In genomic region chr5:53019320-53019719, GRCh38 we compare ENCODE assay signal across 1 cellular context.
A peak's percentile ranks its signal among the peaks of the same experiment; 100 is the strongest.
TF ChIP-seq lines count a peak whose summit lies in the region.

No MANE protein-coding gene starts in this region.

TF ChIP-seq in K562, 482 proteins besides CTCF, POLR2A, EP300 and RAD21 (continued from another document):
- TF ChIP-seq ZBTB40 (IDR thresholded peaks at IDR 0.05) (no peak), ZBTB40 (CRISPR knock-in tag; IDR thresholded peaks at IDR 0.05) (no peak), HMBOX1 (IDR thresholded peaks at IDR 0.05) (no peak), KLF13 (tag; IDR thresholded peaks at IDR 0.05; ENCODE audit: borderline replicate concordance, low read depth) (no peak), NFIC (IDR thresholded peaks at IDR 0.05) (no peak), E2F5 (CRISPR knock-in tag; IDR thresholded peaks at IDR 0.05) (no peak), SREBF2 (CRISPR knock-in tag; IDR thresholded peaks at IDR 0.05) (no peak), THRB (CRISPR knock-in tag; conservative IDR thresholded peaks at IDR 0.05) (no peak), ZNF384 (IDR thresholded peaks at IDR 0.05; ENCODE audit: low read depth, low read length) (no peak), FOXA3 (CRISPR knock-in tag; conservative IDR thresholded peaks at IDR 0.05 in 1 of 2, IDR thresholded peaks at IDR 0.05 in 1 of 2) (peak in 1 of 2 experiments; percentile 78; a peak in 2 of 4 replicates), BRCA1 (IDR thresholded peaks at IDR 0.05) (no peak), BRCA1 (CRISPR knock-in tag; IDR thresholded peaks at IDR 0.05) (no peak), USF1 (CRISPR knock-in tag; IDR thresholded peaks at IDR 0.05) (no peak), CBFB (CRISPR knock-in tag; IDR thresholded peaks at IDR 0.05) (no peak), HNRNPH1 (optimal IDR thresholded peaks at IDR 0.05; ENCODE audit: low read depth, low read length) (no peak), CEBPZ (IDR thresholded peaks at IDR 0.05; ENCODE audit: borderline replicate concordance, low read depth, low read length) (no peak), SOX6 (IDR thresholded peaks at IDR 0.05) (peak; percentile 21; the same call in 1 of the 2 replicates), KDM1A (IDR thresholded peaks at IDR 0.05) (peak in 1 of 2 experiments; percentile 30; a peak in 2 of 4 replicates), ZNF785 (CRISPR knock-in tag; IDR thresholded peaks at IDR 0.05) (no peak), HCFC1 (IDR thresholded peaks at IDR 0.05; ENCODE audit: low read depth, low read length) (no peak)
TF ChIP-seq in K562: peak in this region for 19.
